Comparison of ENCODE assay signal across 17 cellular contexts in the genomic region with DNA sequence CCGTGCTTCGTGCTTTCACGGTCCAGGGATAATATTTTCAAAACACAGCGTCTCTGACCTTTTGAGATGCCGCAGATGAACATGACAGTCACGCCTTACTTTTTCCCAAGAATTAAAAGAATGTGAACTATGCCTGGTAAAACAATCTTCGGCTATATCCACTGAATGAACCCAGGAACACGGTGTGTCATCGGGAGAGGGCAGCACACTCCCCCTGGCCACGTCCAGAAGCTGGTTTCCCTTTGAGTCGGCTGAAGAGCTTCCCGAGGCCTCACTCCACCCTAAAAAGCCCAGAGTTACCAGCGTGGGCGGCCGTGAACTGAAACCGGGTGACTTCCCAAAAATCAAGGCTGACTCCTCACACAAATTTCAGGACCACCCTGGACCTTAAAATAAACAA. TPM values are rescaled to one million over a fixed set of nuclear protein-coding genes. Genes with fewer than 3 reads are reported as not detected.
DNase-seq lines count a peak whose midpoint lies in the region; ATAC-seq and TF ChIP-seq lines count a peak whose summit lies in the region.
"Had no signal": no experiment of that assay in that cellular context is flagged by ENCODE, and none has a peak within 500 bp of the region (broad histone marks: within the 10 kb centered on the region; RNA-seq: fewer than 3 reads in every experiment).

No MANE protein-coding gene starts in this region.

- H3K4ac ChIP-seq in trophoblast cell (ENCODE audit: low read depth, low read length), result no peak overlapping the region

- H3K4me3 ChIP-seq in SJCRH30 (no peak overlapping the region), fibroblast of the aortic adventitia (ENCODE audit: low read depth, low read length) (no peak overlapping the region), trophoblast cell (ENCODE audit: low read depth, low read length) (no peak overlapping the region)
- H3K4me3 ChIP-seq: GM12878 had no signal

- H4K91ac ChIP-seq in trophoblast cell (ENCODE audit: low read depth, low read length), result no peak overlapping the region

- no CpG with 5 or more reads among the region's 16 CpGs for WGBS in trophoblast cell (ENCODE audit: extremely low coverage, insufficient coverage, insufficient read length)

- no peak overlapping the region for H2AK5ac ChIP-seq in trophoblast cell (ENCODE audit: low read length)

- DNase-seq in EH (ENCODE audit: low read depth) (peak; percentile 64), SJCRH30 (peak; percentile 69 to 71), fibroblast of the aortic adventitia (ENCODE audit: low read depth) (peak; percentile 8), trophoblast cell (peak; percentile 15 to 45), T1000 (lab: John Stamatoyannopoulos, UW) (no peak)
- DNase-seq in natural killer cell treated with Interleukin-12 subunit alpha and Interleukin-12 subunit beta and Interleukin-15 and Interleukin-18, amount 100 ng/mL, for 72 hours (ENCODE audit: low spot score), result no peak
- no peak for DNase-seq in central memory CD4-positive, alpha-beta T cell
- DNase-seq: activated CD4-positive, CD25-positive, alpha-beta regulatory T cell; activated T-cell treated with anti-CD3 and anti-CD28 coated beads for 4 hours; caudate nucleus; left cardiac atrium; nucleus accumbens; stimulated activated CD4-positive, alpha-beta T cell treated with anti-CD3 and anti-CD28 coated beads, Interleukin-1b, Interleukin-23, amount 100 ng/mL, for 48 hours had no signal

- no peaks in the 10 kb centered on the region for H3K79me1 ChIP-seq in trophoblast cell (ENCODE audit: low read length)

- peaks cover 24 to 35% of the 10 kb centered on the region in 2 donors for H3K27me3 Mint-ChIP-seq in natural killer cell treated with Interleukin-12 subunit alpha and Interleukin-12 subunit beta and Interleukin-15 and Interleukin-18, amount 100 ng/mL, for 72 hours

- no peak overlapping the region for H2BK5ac ChIP-seq in trophoblast cell (ENCODE audit: low read depth, low read length, poor library complexity)

- no peaks in the 10 kb centered on the region for H3K9me3 Mint-ChIP-seq in natural killer cell treated with Interleukin-12 subunit alpha and Interleukin-12 subunit beta and Interleukin-15 and Interleukin-18, amount 100 ng/mL, for 72 hours
- H3K9me3 Mint-ChIP-seq: stimulated activated memory B cell treated with anti-CD40 and anti-IgM and Interleukin-4, amounts not matched to agents 10 μg/mL and 1 μg/mL and 100 μg/mL, for 72 hours had no signal

- no peaks in the 10 kb centered on the region for H3K4me1 Mint-ChIP-seq in natural killer cell treated with Interleukin-12 subunit alpha and Interleukin-12 subunit beta and Interleukin-15 and Interleukin-18, amount 100 ng/mL, for 72 hours (ENCODE audit: low read depth in 2 of 2)
- H3K4me1 Mint-ChIP-seq: stimulated activated memory B cell treated with anti-CD40 and anti-IgM and Interleukin-4, amounts not matched to agents 10 μg/mL and 1 μg/mL and 100 μg/mL, for 72 hours had no signal

- H4K12ac ChIP-seq in trophoblast cell (ENCODE audit: low read depth, low read length), result no peak overlapping the region

- H2BK12ac ChIP-seq in trophoblast cell (ENCODE audit: low read length), result no peak overlapping the region

- no peaks in the 10 kb centered on the region for H3K27me3 ChIP-seq in SJCRH30
- no peaks in the 10 kb centered on the region for H3K27me3 ChIP-seq in trophoblast cell (ENCODE audit: insufficient read depth, low read length)

- H4K8ac ChIP-seq in trophoblast cell (ENCODE audit: low read depth, low read length), result no peak overlapping the region

- H3K36me3 Mint-ChIP-seq in natural killer cell treated with Interleukin-12 subunit alpha and Interleukin-12 subunit beta and Interleukin-15 and Interleukin-18, amount 100 ng/mL, for 72 hours, result no peaks in the 10 kb centered on the region
- H3K36me3 Mint-ChIP-seq: stimulated activated memory B cell treated with anti-CD40 and anti-IgM and Interleukin-4, amounts not matched to agents 10 μg/mL and 1 μg/mL and 100 μg/mL, for 72 hours had no signal

- no peak for TF ChIP-seq CTCF in fibroblast of the aortic adventitia (IDR thresholded peaks at IDR 0.05; ENCODE audit: insufficient read depth, low read length)

- ATAC-seq in natural killer cell treated with Interleukin-12 subunit alpha and Interleukin-12 subunit beta and Interleukin-15 and Interleukin-18, amount 100 ng/mL, for 72 hours, result no peak
- no peak for ATAC-seq in GM18511 (IDR thresholded peaks at IDR 0.05; ENCODE audit: unreplicated experiment)
- ATAC-seq: esophagus mucosa; GM12878; stimulated activated memory B cell treated with anti-CD40 and anti-IgM and Interleukin-4, amounts not matched to agents 10 μg/mL and 1 μg/mL and 100 μg/mL, for 72 hours had no signal

- no peak overlapping the region for H3K14ac ChIP-seq in trophoblast cell (ENCODE audit: low read length)

- no peak overlapping the region for H2AFZ ChIP-seq in trophoblast cell (ENCODE audit: insufficient read depth, low read length, poor library complexity)

- H3K9me3 ChIP-seq in SJCRH30 (replicated peaks) (0 out of 2 replicates have a peak, but pooled peaks cover 3% of the 10 kb centered on the region), trophoblast cell (ENCODE audit: insufficient read depth, low read depth, low read length) (no peaks in the 10 kb centered on the region)

- no peaks in the 10 kb centered on the region for H3K36me3 ChIP-seq in SJCRH30
- no peaks in the 10 kb centered on the region for H3K36me3 ChIP-seq in trophoblast cell (ENCODE audit: control insufficient read depth in 1 of 2, insufficient read depth in 2 of 2, low read length in 2 of 2)

- H3K4me2 ChIP-seq in trophoblast cell (ENCODE audit: low read length), result no peak overlapping the region

- no peak overlapping the region for H3K27ac Mint-ChIP-seq in natural killer cell treated with Interleukin-12 subunit alpha and Interleukin-12 subunit beta and Interleukin-15 and Interleukin-18, amount 100 ng/mL, for 72 hours
- H3K27ac Mint-ChIP-seq: stimulated activated memory B cell treated with anti-CD40 and anti-IgM and Interleukin-4, amounts not matched to agents 10 μg/mL and 1 μg/mL and 100 μg/mL, for 72 hours had no signal

- no peak overlapping the region for H3K4me3 Mint-ChIP-seq in natural killer cell treated with Interleukin-12 subunit alpha and Interleukin-12 subunit beta and Interleukin-15 and Interleukin-18, amount 100 ng/mL, for 72 hours
- H3K4me3 Mint-ChIP-seq: stimulated activated memory B cell treated with anti-CD40 and anti-IgM and Interleukin-4, amounts not matched to agents 10 μg/mL and 1 μg/mL and 100 μg/mL, for 72 hours had no signal

- H2BK120ac ChIP-seq in trophoblast cell (ENCODE audit: insufficient read depth, low read length, poor library complexity), result no peak overlapping the region

- no peaks in the 10 kb centered on the region for H3K79me2 ChIP-seq in trophoblast cell (ENCODE audit: control insufficient read depth, insufficient read depth, low read length, poor library complexity)

- H3K27ac ChIP-seq in SJCRH30, result no peak overlapping the region
- H3K27ac ChIP-seq in trophoblast cell (ENCODE audit: low read depth, low read length), result no peak overlapping the region

- H3K9ac ChIP-seq in trophoblast cell (ENCODE audit: low read length), result no peak overlapping the region

- no peak overlapping the region for H3K23ac ChIP-seq in trophoblast cell (ENCODE audit: low read length)

- H3K4me1 ChIP-seq in SJCRH30, result peaks cover 7% of the 10 kb centered on the region
- H3K4me1 ChIP-seq in trophoblast cell (ENCODE audit: control insufficient read depth in 1 of 2, insufficient read depth in 2 of 2, low read length in 2 of 2), result peaks cover 0 to 5% of the 10 kb centered on the region in 2 experiments

- no peak overlapping the region for H3K18ac ChIP-seq in trophoblast cell (ENCODE audit: low read length)

RNA-seq across cellular contexts. Expression of a gene that starts 22.9 kb away (rescaled TPM):
- total RNA-seq in SJCRH30 (2014; rRNA removed; shearing (Covaris generic)), result 43.1 and 48.7 TPM in 2 replicates
- 0.08 and 0.90 TPM in 2 replicates for total RNA-seq in fibroblast of the aortic adventitia (ENCODE audit: low replicate concordance)
- polyA plus RNA-seq in trophoblast cell (2013), result 0.64 and 0.70 TPM in 2 replicates
- total RNA-seq in natural killer cell treated with Interleukin-12 subunit alpha and Interleukin-12 subunit beta and Interleukin-15 and Interleukin-18, amount 100 ng/mL, for 72 hours, result under 1 TPM; 0.17 to 0.67 TPM

Comparison
In these comparisons a context has a peak if more than half of its experiments do, and no peak if none do; other contexts are left out.
1. DNase-seq: peak in EH (single experiment), SJCRH30 (2 of 2), fibroblast of the aortic adventitia (single experiment) and trophoblast cell (2 of 2); none in T1000 (single experiment), natural killer cell treated with Interleukin-12 subunit alpha and Interleukin-12 subunit beta and Interleukin-15 and Interleukin-18, amount 100 ng/mL, for 72 hours (single experiment) and central memory CD4-positive, alpha-beta T cell (single experiment).
2. RNA of a gene that starts 22.9 kb away (total RNA-seq): 43.1 to 48.7 TPM in SJCRH30; 0.08 to 0.90 TPM in fibroblast of the aortic adventitia and 0.17 to 0.67 TPM in natural killer cell treated with Interleukin-12 subunit alpha and Interleukin-12 subunit beta and Interleukin-15 and Interleukin-18, amount 100 ng/mL, for 72 hours; every median in the first group is over 10 times any median in the second.